Comparison of ENCODE assay signal across 1 cellular context in the genomic region with DNA sequence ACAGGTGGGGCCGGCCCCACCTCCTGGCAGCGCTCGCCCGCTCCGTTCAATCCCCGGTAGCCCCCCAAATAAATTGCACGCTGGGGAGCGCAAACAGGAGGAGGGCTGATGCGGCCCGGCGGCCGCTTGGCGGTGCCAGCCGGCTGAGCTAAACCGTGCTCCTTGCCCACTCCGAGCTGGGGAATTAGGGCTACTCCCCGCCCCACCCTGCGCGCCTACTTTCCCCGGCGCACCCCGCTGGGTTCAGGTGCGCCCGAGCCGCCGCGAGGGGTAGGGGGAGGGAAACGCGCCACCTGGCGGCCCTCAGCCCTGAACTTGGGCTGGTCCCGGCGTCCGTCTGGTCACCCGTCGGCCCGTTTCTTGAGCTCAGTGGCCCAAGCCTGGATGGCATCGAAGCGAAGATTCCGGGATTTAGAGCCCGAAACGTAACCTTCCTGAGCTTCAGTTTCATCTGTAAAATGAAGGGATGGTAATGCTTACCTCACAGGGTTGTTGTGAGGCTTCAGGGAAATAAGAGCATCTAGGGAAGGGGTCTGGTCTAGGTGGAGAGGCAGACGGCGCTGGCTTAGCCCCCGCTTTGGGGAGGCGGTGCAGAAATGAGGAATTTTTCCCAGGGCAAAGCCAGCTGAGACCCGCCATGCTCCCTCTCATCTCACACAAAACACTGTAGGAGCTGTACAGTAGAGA.
TF ChIP-seq lines count a peak whose summit lies in the region.

No MANE protein-coding gene starts in this region.

TF ChIP-seq in HepG2, 621 proteins besides CTCF, POLR2A, EP300 and RAD21 (continued from another document and continues in another):
- TF ChIP-seq, protein P1, sequence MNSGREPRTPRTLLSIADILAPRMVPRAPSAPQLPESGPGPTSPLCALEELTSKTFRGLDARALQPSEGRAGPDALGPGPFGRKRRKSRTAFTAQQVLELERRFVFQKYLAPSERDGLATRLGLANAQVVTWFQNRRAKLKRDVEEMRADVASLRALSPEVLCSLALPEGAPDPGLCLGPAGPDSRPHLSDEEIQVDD (CRISPR knock-in tag; IDR thresholded peaks at IDR 0.05; ENCODE audit: borderline replicate concordance): no peak
- TF ChIP-seq ZNF121 (CRISPR knock-in tag; IDR thresholded peaks at IDR 0.05): no peak
- TF ChIP-seq, protein P2, sequence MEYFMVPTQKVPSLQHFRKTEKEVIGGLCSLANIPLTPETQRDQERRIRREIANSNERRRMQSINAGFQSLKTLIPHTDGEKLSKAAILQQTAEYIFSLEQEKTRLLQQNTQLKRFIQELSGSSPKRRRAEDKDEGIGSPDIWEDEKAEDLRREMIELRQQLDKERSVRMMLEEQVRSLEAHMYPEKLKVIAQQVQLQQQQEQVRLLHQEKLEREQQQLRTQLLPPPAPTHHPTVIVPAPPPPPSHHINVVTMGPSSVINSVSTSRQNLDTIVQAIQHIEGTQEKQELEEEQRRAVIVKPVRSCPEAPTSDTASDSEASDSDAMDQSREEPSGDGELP (IDR thresholded peaks at IDR 0.05; ENCODE audit: borderline replicate concordance, low read depth): peak; percentile 9; the same call in 1 of the 2 replicates
- no peak for TF ChIP-seq AGO2 (optimal IDR thresholded peaks at IDR 0.05; ENCODE audit: low read depth, low read length)
- TF ChIP-seq ZSCAN21 (CRISPR knock-in tag; IDR thresholded peaks at IDR 0.05; ENCODE audit: borderline replicate concordance): 0 out of 2 replicates have a peak, but pooled peaks have one; percentile 34
- no peak for TF ChIP-seq ZNF678 (CRISPR knock-in tag; IDR thresholded peaks at IDR 0.05)
- TF ChIP-seq GFI1 (CRISPR knock-in tag; IDR thresholded peaks at IDR 0.05; ENCODE audit: borderline replicate concordance): no peak
- TF ChIP-seq, protein P3, sequence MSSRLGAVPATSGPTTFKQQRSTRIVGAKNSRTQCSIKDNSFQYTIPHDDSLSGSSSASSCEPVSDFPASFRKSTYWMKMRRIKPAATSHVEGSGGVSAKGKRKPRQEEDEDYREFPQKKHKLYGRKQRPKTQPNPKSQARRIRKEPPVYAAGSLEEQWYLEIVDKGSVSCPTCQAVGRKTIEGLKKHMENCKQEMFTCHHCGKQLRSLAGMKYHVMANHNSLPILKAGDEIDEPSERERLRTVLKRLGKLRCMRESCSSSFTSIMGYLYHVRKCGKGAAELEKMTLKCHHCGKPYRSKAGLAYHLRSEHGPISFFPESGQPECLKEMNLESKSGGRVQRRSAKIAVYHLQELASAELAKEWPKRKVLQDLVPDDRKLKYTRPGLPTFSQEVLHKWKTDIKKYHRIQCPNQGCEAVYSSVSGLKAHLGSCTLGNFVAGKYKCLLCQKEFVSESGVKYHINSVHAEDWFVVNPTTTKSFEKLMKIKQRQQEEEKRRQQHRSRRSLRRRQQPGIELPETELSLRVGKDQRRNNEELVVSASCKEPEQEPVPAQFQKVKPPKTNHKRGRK (CRISPR knock-in tag; IDR thresholded peaks at IDR 0.05): peak; percentile 79; the same call in 1 of the 2 replicates
- TF ChIP-seq, protein P4, sequence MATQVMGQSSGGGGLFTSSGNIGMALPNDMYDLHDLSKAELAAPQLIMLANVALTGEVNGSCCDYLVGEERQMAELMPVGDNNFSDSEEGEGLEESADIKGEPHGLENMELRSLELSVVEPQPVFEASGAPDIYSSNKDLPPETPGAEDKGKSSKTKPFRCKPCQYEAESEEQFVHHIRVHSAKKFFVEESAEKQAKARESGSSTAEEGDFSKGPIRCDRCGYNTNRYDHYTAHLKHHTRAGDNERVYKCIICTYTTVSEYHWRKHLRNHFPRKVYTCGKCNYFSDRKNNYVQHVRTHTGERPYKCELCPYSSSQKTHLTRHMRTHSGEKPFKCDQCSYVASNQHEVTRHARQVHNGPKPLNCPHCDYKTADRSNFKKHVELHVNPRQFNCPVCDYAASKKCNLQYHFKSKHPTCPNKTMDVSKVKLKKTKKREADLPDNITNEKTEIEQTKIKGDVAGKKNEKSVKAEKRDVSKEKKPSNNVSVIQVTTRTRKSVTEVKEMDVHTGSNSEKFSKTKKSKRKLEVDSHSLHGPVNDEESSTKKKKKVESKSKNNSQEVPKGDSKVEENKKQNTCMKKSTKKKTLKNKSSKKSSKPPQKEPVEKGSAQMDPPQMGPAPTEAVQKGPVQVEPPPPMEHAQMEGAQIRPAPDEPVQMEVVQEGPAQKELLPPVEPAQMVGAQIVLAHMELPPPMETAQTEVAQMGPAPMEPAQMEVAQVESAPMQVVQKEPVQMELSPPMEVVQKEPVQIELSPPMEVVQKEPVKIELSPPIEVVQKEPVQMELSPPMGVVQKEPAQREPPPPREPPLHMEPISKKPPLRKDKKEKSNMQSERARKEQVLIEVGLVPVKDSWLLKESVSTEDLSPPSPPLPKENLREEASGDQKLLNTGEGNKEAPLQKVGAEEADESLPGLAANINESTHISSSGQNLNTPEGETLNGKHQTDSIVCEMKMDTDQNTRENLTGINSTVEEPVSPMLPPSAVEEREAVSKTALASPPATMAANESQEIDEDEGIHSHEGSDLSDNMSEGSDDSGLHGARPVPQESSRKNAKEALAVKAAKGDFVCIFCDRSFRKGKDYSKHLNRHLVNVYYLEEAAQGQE (IDR thresholded peaks at IDR 0.05; ENCODE audit: borderline replicate concordance in 1 of 2, low read depth in 1 of 2, low read length in 2 of 2): no peak
- TF ChIP-seq, protein P5, sequence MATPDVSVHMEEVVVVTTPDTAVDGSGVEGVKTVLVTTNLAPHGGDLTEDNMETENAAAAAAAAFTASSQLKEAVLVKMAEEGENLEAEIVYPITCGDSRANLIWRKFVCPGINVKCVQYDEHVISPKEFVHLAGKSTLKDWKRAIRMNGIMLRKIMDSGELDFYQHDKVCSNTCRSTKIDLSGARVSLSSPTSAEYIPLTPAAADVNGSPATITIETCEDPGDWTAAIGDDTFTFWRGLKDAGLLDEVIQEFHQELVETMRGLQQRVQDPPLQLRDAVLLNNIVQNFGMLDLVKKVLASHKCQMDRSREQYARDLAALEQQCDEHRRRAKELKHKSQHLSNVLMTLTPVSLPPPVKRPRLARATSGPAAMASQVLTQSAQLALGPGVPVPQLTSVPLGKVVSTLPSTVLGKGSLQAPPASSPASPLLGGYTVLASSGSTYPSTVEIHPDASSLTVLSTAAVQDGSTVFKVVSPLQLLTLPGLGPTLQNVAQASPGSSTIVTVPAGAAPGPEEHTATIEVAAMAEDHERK (CRISPR knock-in tag; IDR thresholded peaks at IDR 0.05; ENCODE audit: low read depth): no peak
- TF ChIP-seq ZNF451 (CRISPR knock-in tag; IDR thresholded peaks at IDR 0.05): 0 out of 2 replicates have a peak, but pooled peaks have one; percentile 55
- no peak for TF ChIP-seq ZFP36L2 (CRISPR knock-in tag; IDR thresholded peaks at IDR 0.05)
- peak; percentile 65; the same call in 1 of the 2 replicates for TF ChIP-seq KDM4B (CRISPR knock-in tag; IDR thresholded peaks at IDR 0.05)
- 0 out of 2 replicates have a peak, but pooled peaks have one; percentile 29 for TF ChIP-seq ZNF564 (CRISPR knock-in tag; IDR thresholded peaks at IDR 0.05)
- no peak for TF ChIP-seq ZNF3 (CRISPR knock-in tag; IDR thresholded peaks at IDR 0.05)
- TF ChIP-seq ZNF138 (CRISPR knock-in tag; IDR thresholded peaks at IDR 0.05; ENCODE audit: low read depth): no peak
- peak; percentile 58; the same call in 1 of the 2 replicates for TF ChIP-seq ZFP41 (CRISPR knock-in tag; IDR thresholded peaks at IDR 0.05; ENCODE audit: borderline replicate concordance)
- TF ChIP-seq, protein P6, sequence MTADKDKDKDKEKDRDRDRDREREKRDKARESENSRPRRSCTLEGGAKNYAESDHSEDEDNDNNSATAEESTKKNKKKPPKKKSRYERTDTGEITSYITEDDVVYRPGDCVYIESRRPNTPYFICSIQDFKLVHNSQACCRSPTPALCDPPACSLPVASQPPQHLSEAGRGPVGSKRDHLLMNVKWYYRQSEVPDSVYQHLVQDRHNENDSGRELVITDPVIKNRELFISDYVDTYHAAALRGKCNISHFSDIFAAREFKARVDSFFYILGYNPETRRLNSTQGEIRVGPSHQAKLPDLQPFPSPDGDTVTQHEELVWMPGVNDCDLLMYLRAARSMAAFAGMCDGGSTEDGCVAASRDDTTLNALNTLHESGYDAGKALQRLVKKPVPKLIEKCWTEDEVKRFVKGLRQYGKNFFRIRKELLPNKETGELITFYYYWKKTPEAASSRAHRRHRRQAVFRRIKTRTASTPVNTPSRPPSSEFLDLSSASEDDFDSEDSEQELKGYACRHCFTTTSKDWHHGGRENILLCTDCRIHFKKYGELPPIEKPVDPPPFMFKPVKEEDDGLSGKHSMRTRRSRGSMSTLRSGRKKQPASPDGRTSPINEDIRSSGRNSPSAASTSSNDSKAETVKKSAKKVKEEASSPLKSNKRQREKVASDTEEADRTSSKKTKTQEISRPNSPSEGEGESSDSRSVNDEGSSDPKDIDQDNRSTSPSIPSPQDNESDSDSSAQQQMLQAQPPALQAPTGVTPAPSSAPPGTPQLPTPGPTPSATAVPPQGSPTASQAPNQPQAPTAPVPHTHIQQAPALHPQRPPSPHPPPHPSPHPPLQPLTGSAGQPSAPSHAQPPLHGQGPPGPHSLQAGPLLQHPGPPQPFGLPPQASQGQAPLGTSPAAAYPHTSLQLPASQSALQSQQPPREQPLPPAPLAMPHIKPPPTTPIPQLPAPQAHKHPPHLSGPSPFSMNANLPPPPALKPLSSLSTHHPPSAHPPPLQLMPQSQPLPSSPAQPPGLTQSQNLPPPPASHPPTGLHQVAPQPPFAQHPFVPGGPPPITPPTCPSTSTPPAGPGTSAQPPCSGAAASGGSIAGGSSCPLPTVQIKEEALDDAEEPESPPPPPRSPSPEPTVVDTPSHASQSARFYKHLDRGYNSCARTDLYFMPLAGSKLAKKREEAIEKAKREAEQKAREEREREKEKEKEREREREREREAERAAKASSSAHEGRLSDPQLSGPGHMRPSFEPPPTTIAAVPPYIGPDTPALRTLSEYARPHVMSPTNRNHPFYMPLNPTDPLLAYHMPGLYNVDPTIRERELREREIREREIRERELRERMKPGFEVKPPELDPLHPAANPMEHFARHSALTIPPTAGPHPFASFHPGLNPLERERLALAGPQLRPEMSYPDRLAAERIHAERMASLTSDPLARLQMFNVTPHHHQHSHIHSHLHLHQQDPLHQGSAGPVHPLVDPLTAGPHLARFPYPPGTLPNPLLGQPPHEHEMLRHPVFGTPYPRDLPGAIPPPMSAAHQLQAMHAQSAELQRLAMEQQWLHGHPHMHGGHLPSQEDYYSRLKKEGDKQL (CRISPR knock-in tag; IDR thresholded peaks at IDR 0.05; ENCODE audit: low read depth): no peak
- TF ChIP-seq, protein P7, sequence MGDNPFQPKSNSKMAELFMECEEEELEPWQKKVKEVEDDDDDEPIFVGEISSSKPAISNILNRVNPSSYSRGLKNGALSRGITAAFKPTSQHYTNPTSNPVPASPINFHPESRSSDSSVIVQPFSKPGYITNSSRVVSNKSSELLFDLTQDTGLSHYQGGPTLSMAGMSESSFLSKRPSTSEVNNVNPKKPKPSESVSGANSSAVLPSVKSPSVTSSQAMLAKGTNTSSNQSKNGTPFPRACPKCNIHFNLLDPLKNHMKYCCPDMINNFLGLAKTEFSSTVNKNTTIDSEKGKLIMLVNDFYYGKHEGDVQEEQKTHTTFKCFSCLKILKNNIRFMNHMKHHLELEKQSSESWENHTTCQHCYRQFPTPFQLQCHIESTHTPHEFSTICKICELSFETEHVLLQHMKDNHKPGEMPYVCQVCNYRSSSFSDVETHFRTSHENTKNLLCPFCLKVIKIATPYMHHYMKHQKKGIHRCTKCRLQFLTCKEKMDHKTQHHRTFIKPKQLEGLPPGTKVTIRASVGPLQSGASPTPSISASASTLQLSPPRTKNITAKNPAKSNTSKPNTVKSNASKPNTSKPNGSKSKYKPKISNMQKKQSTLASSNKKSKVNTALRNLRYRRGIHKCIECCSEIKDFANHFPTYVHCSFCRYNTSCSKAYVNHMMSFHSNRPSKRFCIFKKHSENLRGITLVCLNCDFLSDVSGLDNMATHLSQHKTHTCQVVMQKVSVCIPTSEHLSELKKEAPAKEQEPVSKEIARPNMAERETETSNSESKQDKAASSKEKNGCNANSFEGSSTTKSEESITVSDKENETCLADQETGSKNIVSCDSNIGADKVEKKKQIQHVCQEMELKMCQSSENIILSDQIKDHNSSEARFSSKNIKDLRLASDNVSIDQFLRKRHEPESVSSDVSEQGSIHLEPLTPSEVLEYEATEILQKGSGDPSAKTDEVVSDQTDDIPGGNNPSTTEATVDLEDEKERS (CRISPR knock-in tag; IDR thresholded peaks at IDR 0.05): no peak
- no peak for TF ChIP-seq ZNF333 (CRISPR knock-in tag; IDR thresholded peaks at IDR 0.05; ENCODE audit: borderline replicate concordance)
- no peak for TF ChIP-seq ATM (IDR thresholded peaks at IDR 0.05; ENCODE audit: borderline replicate concordance)
- TF ChIP-seq, protein P8, sequence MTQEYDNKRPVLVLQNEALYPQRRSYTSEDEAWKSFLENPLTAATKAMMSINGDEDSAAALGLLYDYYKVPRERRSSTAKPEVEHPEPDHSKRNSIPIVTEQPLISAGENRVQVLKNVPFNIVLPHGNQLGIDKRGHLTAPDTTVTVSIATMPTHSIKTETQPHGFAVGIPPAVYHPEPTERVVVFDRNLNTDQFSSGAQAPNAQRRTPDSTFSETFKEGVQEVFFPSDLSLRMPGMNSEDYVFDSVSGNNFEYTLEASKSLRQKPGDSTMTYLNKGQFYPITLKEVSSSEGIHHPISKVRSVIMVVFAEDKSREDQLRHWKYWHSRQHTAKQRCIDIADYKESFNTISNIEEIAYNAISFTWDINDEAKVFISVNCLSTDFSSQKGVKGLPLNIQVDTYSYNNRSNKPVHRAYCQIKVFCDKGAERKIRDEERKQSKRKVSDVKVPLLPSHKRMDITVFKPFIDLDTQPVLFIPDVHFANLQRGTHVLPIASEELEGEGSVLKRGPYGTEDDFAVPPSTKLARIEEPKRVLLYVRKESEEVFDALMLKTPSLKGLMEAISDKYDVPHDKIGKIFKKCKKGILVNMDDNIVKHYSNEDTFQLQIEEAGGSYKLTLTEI (CRISPR knock-in tag; conservative IDR thresholded peaks at IDR 0.05): no peak
- TF ChIP-seq, protein P9, sequence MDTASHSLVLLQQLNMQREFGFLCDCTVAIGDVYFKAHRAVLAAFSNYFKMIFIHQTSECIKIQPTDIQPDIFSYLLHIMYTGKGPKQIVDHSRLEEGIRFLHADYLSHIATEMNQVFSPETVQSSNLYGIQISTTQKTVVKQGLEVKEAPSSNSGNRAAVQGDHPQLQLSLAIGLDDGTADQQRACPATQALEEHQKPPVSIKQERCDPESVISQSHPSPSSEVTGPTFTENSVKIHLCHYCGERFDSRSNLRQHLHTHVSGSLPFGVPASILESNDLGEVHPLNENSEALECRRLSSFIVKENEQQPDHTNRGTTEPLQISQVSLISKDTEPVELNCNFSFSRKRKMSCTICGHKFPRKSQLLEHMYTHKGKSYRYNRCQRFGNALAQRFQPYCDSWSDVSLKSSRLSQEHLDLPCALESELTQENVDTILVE (CRISPR knock-in tag; IDR thresholded peaks at IDR 0.05): no peak
- TF ChIP-seq BCL6 (CRISPR knock-in tag; IDR thresholded peaks at IDR 0.05): peak; percentile 49; the same call in 1 of the 2 replicates
- peak; percentile 29; the same call in 1 of the 2 replicates for TF ChIP-seq FOXC1 (CRISPR knock-in tag; IDR thresholded peaks at IDR 0.05; ENCODE audit: borderline replicate concordance)
- TF ChIP-seq STAG1 (CRISPR knock-in tag; IDR thresholded peaks at IDR 0.05): peak; percentile 80
- TF ChIP-seq PRMT3 (CRISPR knock-in tag; IDR thresholded peaks at IDR 0.05; ENCODE audit: borderline replicate concordance, low read depth): no peak
- no peak for TF ChIP-seq ZNF468 (CRISPR knock-in tag; IDR thresholded peaks at IDR 0.05)
- peak; percentile 85 for TF ChIP-seq HOXA5 (CRISPR knock-in tag; IDR thresholded peaks at IDR 0.05)
- TF ChIP-seq HOXD1 (CRISPR knock-in tag; IDR thresholded peaks at IDR 0.05): 0 out of 2 replicates have a peak, but pooled peaks have one; percentile 30
- TF ChIP-seq PCBP1 (IDR thresholded peaks at IDR 0.05; ENCODE audit: borderline replicate concordance, low read depth, low read length): no peak
- TF ChIP-seq BHLHE40 (IDR thresholded peaks at IDR 0.05; ENCODE audit: low read length): 0 out of 2 replicates have a peak, but pooled peaks have one; percentile 11
- TF ChIP-seq ZNF709 (CRISPR knock-in tag; IDR thresholded peaks at IDR 0.05): no peak; the same call in 1 of the 2 replicates
- TF ChIP-seq ZNF788 (CRISPR knock-in tag; IDR thresholded peaks at IDR 0.05; ENCODE audit: borderline replicate concordance): no peak; the same call in 1 of the 2 replicates
- TF ChIP-seq ZNF572 (CRISPR knock-in tag; IDR thresholded peaks at IDR 0.05): no peak
